27 cellular contexts compared by ENCODE assay signal in the genomic region with DNA sequence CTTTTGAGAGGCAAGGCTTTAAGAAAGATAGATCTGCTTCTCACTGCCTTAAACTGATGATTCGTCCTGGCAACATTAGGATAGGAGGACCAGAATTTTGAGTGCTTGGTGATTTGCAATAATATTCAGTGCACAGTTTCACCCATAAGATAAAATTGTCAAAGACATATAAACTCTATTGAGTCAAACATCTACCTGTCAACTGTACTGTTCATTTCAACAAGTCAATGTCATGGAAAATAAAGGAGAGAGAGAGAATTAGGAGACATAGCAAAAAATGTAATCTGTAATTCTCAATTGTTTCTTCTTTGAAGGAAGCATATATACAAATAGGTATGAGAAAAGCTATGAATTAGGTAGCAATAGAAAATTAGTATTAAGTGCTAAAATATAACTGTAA.
"Had no signal": no experiment of that assay in that cellular context is flagged by ENCODE, and none has a peak within 500 bp of the region (broad histone marks: within the 10 kb centered on the region; RNA-seq: fewer than 3 reads in every experiment).

No MANE protein-coding gene starts in this region.

- H3K9me3 ChIP-seq: stomach, suprapubic skin, testis, thoracic aorta, thyroid gland, tibial artery, tibial nerve, transverse colon, upper lobe of left lung, upper lobe of right lung, uterus, vagina had no signal

- H3K27me3 ChIP-seq: stomach, suprapubic skin, testis, thyroid gland, tibial artery, tibial nerve, transverse colon, upper lobe of left lung, upper lobe of right lung, uterus, vagina had no signal

- DNase-seq: stimulated activated CD4-positive, alpha-beta T cell treated with anti-CD3 and anti-CD28 coated beads, Interleukin-2, amount 100 ng/mL, for 48 hours; stimulated activated CD4-positive, alpha-beta T cell treated with anti-CD3 and anti-CD28 coated beads, Interleukin-4, amount 100 ng/mL, for 1 hour; stimulated activated CD4-positive, alpha-beta T cell treated with anti-CD3 and anti-CD28 coated beads, Interleukin-4, amount 100 ng/mL, for 24 hours; stimulated activated CD4-positive, alpha-beta T cell treated with anti-CD3 and anti-CD28 coated beads, Interleukin-4, amount 100 ng/mL, for 4 hours; stimulated activated CD8-positive, alpha-beta memory T cell treated with anti-CD3 and anti-CD28 coated beads, Interleukin-4, amount 100 ng/mL, for 48 hours; stimulated activated naive B cell treated with anti-CD40 and anti-IgM and Interleukin-4, amounts not matched to agents 10 μg/mL and 1 μg/mL and 100 μg/mL, for 72 hours; stimulated activated naive CD4-positive, alpha-beta T cell; stimulated activated naive CD4-positive, alpha-beta T cell treated with Interleukin-2 at 50 U/mL for 16 hours; stimulated activated naive CD8-positive, alpha-beta T cell treated with anti-CD3 and anti-CD28 coated beads, Interleukin-15, amount 100 ng/mL, for 72 hours; stimulated activated naive CD8-positive, alpha-beta T cell treated with anti-CD3 and anti-CD28 coated beads, Interleukin-15, Interleukin-2, amounts not matched to agents 100 U/mL and 50 U/mL, for 24 hours; stomach; substantia nigra; testis; thyroid gland; tibial artery; transverse colon; trophoblast cell; upper lobe of left lung; upper lobe of right lung; uterus had no signal

- H3K27ac ChIP-seq: stomach, suprapubic skin, testis, thoracic aorta, thyroid gland, tibial artery, tibial nerve, transverse colon, upper lobe of left lung, upper lobe of right lung, uterus, vagina had no signal

- H3K4me3 ChIP-seq: stomach, suprapubic skin, testis, thoracic aorta, thyroid gland, tibial artery, tibial nerve, transverse colon, upper lobe of left lung, upper lobe of right lung, uterus, vagina had no signal

- FAIRE-seq: urothelium cell line had no signal

- ATAC-seq: stimulated activated effector memory CD8-positive, alpha-beta T cell treated with anti-CD3 and anti-CD28 coated beads, Interleukin-12 subunit alpha, Interleukin-12 subunit beta, amount 100 ng/mL, for 72 hours; stimulated activated memory B cell treated with anti-CD40 and anti-IgM and Interleukin-4, amounts not matched to agents 10 μg/mL and 1 μg/mL and 100 μg/mL, for 72 hours; stimulated activated naive B cell treated with anti-CD40 and anti-IgM and Interleukin-4, amounts not matched to agents 10 μg/mL and 1 μg/mL and 100 μg/mL, for 72 hours; stimulated activated naive CD8-positive, alpha-beta T cell treated with anti-CD3 and anti-CD28 coated beads, Interleukin-15, amount 100 ng/mL, for 72 hours; stimulated activated naive CD8-positive, alpha-beta T cell treated with anti-CD3 and anti-CD28 coated beads, Interleukin-15, Interleukin-2, amounts not matched to agents 100 U/mL and 50 U/mL, for 24 hours; upper lobe of right lung had no signal

- H3K36me3 ChIP-seq: stomach, suprapubic skin, thoracic aorta, thyroid gland, tibial artery, tibial nerve, transverse colon, upper lobe of left lung, upper lobe of right lung, uterus, vagina had no signal
